8 cellular contexts compared by ENCODE assay signal in the genomic region with DNA sequence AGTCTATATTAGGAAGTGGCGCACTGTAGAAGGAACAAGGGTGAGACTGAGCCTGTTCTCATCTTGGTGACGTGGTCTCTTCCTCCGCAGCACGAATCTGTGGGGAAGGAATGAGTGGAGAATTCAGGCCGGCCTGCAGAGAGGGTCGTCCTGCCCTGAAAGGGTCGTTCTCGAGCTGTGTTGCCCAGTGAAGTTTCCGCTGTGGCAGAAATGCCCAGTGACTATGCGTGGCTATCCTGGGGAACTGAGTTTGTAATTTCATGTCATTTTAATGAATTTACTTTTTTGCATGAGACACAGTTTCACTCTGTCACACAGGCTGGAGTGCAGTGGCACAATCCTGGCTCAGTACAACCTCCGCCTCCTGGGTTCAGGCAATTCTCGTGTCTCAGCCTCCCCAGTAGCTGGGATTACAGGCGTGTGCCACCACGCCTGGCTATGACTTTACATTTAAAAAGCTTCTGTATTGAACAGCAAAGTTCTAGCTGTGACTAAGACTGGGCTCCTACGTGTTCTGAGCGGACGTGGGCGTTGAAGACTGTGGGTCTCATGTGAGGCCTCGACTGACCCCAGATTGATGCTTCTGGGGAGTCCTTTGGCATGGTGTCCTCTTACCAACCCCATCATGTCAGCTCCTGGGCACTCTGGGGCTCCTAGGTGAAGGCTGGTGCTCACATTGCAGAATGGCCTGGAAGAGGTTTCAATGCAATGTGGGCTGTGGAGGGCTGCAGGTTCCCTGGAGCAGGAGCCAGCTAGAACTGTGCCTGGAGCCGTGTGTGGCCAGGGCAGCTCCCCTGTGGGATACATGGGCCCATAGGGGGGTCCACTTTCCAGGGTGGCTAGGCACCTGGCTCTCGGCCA. TPM values are rescaled to one million over a fixed set of nuclear protein-coding genes. Genes with fewer than 3 reads are reported as not detected.
A peak's percentile ranks its signal among the peaks of the same experiment; 100 is the strongest.
DNase-seq lines count a peak whose midpoint lies in the region; ATAC-seq, FAIRE-seq and TF ChIP-seq lines count a peak whose summit lies in the region.

No MANE protein-coding gene starts in this region.

- peaks cover 86% of the 10 kb centered on the region for H3K79me2 ChIP-seq in K562 (ENCODE audit: control insufficient read depth, insufficient read depth, low read length)

- H3K27me3 ChIP-seq in K562 (ENCODE audit: control insufficient read depth in 2 of 2, insufficient read depth in 2 of 2, low read length in 2 of 2) (no peaks in the 10 kb centered on the region), lung (ENCODE audit: control insufficient read depth, insufficient read depth) (no peaks in the 10 kb centered on the region)

- 0 out of 2 replicates have a peak, but pooled peaks cover 10% of the 10 kb centered on the region for H4K20me1 ChIP-seq in K562 (replicated peaks; ENCODE audit: control insufficient read depth, insufficient read depth, low read length)

- in situ Hi-C loops in K562 (cut with MboI), result no loop called here

- peak; percentile 44 for DNase-seq in activated CD4-positive, alpha-beta T cell treated with anti-CD3 and anti-CD28 coated beads for 48 hours
- no peak for DNase-seq in activated CD4-positive, alpha-beta T cell treated with anti-CD3 and anti-CD28 coated beads for 4 hours
- DNase-seq in K562 (ENCODE audit: extremely low read depth in 1 of 4, low spot score in 3 of 4) (no peak), lung (ENCODE audit: low spot score) (no peak)

- intact Hi-C loops in K562 (cut with micrococcal nuclease), result loop anchor here (2.0 kb wide), 1 partner anchor 31 kb away; the partner anchor contains the start of gene NAIF1

- TF ChIP-seq POLR2A in K562 (conservative IDR thresholded peaks at IDR 0.05), result no peak

- H3K9ac ChIP-seq in K562 (ENCODE audit: insufficient read depth in 1 of 2, low read depth in 2 of 2, low read length in 2 of 2), result peak overlapping the region; percentile 69 to 94

- TF ChIP-seq EP300 in K562 (IDR thresholded peaks at IDR 0.05; ENCODE audit: low read length), result no peak

- WGBS in K562 (ENCODE audit: insufficient coverage, low coverage, missing lambda C conversion rate), result 62% methylated on average over 21 of the region's 21 CpGs
- 89 to 91% methylated on average over 21 of the region's 21 CpGs for whole genome bisulfite sequencing in lung, 2 donors

- peak overlapping the region; percentile 87 for H3K4me2 ChIP-seq in K562 (ENCODE audit: insufficient read depth, low read length)

- TF ChIP-seq CTCF in K562 (IDR thresholded peaks at IDR 0.05 in 2 of 3, conservative IDR thresholded peaks at IDR 0.05 in 1 of 3; ENCODE audit: insufficient read depth in 2 of 3, low read depth in 1 of 3, low read length in 3 of 3) (no peak), lung (IDR thresholded peaks at IDR 0.05; ENCODE audit: control extremely low read depth, extremely low read depth) (no peak)

- CTCF ChIA-PET in K562 (lab: Yijun Ruan, JAX; ENCODE audit: low intra/inter-chr PET ratio), result no interaction called here

- FAIRE-seq in K562 (lab: Jason Lieb, UNC), result no peak

- ATAC-seq in K562, result no peak
- ATAC-seq in lung (ENCODE audit: insufficient read depth, low FRiP score), result no peak
- no peak for ATAC-seq in HG03378 (IDR thresholded peaks at IDR 0.05; ENCODE audit: unreplicated experiment)
- no peak for ATAC-seq in HG03460 (IDR thresholded peaks at IDR 0.05; ENCODE audit: unreplicated experiment)
- ATAC-seq in HG02973 (IDR thresholded peaks at IDR 0.05; ENCODE audit: unreplicated experiment), result no peak

- H3K27ac ChIP-seq in K562 (ENCODE audit: extremely low read depth, low read depth, low read length) (peak overlapping the region; percentile 89), lung (ENCODE audit: low read depth in 1 of 2, low read length in 1 of 2) (peak overlapping the region; percentile 95 to 98), temporal lobe (ENCODE audit: low read depth, low read length) (peak overlapping the region; percentile 94)

- H3K9me1 ChIP-seq in K562 (ENCODE audit: control insufficient read depth, insufficient read depth, low read length), result no peaks in the 10 kb centered on the region

- H3K36me3 ChIP-seq in K562 (ENCODE audit: control insufficient read depth, insufficient read depth, low read length) (peaks cover 76% of the 10 kb centered on the region; the same call in 2 of the 3 replicates), lung (ENCODE audit: control insufficient read depth in 2 of 2, insufficient read depth in 2 of 2, low read length in 2 of 2) (peaks cover 3 to 17% of the 10 kb centered on the region in 2 donors)

- H3K9me3 ChIP-seq in K562 (replicated peaks; ENCODE audit: control insufficient read depth, insufficient read depth, low read depth, low read length), result no peaks in the 10 kb centered on the region
- H3K9me3 ChIP-seq in lung (ENCODE audit: control insufficient read depth in 2 of 2, insufficient read depth in 1 of 2, low read length in 1 of 2), result no peaks in the 10 kb centered on the region

- POLR2A ChIA-PET in K562 (lab: Yijun Ruan, JAX), result interaction anchor here (0.6 to 2.5 kb wide), 9 partner anchors 8 to 323 kb away, joined by 3 to 13 read pairs (median 4); no protein-coding TSS in a partner anchor

- no peak overlapping the region for H2AFZ ChIP-seq in K562 (ENCODE audit: low read depth, low read length)

- H3K4me1 ChIP-seq in K562 (replicated peaks in 1 of 2; ENCODE audit: control insufficient read depth in 2 of 2, insufficient read depth in 2 of 2, low read length in 2 of 2) (peaks cover 79 to 84% of the 10 kb centered on the region in 2 experiments), lung (ENCODE audit: control insufficient read depth in 2 of 2, insufficient read depth in 2 of 2, low read length in 2 of 2) (peaks cover 26 to 27% of the 10 kb centered on the region in 2 donors)

- BruUV-seq in K562 (replicated peaks; lab: Mats Ljungman, UMichigan), result no TSS peak

- TF ChIP-seq RAD21 in K562 (CRISPR knock-in tag; conservative IDR thresholded peaks at IDR 0.05 in 1 of 2, IDR thresholded peaks at IDR 0.05 in 1 of 2), result no peak

- peak overlapping the region; percentile 49; the same call in 1 of the 2 replicates for H3K4me3 ChIP-seq in K562
- H3K4me3 ChIP-seq in lung, result no peak overlapping the region

RNA-seq across cellular contexts. Expression of gene SLC25A25, which starts 29.4 kb away (rescaled TPM):
- 56.5 and 74.4 TPM in 2 replicates for total RNA-seq in K562 (2011; cell fraction: chromatin; rRNA removed; ENCODE audit: low replicate concordance)
- total RNA-seq in K562 (2011; cell fraction: nucleolus; rRNA removed), result 41.5 and 42.5 TPM in 2 replicates
- total RNA-seq in K562 (2011; cell fraction: nucleoplasm; rRNA removed), result 26.8 and 33.4 TPM in 2 replicates
- total RNA-seq in K562 (2014; rRNA removed), result 35.9 and 39.5 TPM in 2 replicates
- 19.0 and 19.3 TPM in 2 replicates for total RNA-seq in K562 (2014; rRNA removed; fragmentation: Illumina TruSeq; extraction: Trizol)
- total RNA-seq in K562 (2015; rRNA removed; fragmentation: Illumina TruSeq; extraction: Trizol), result 23.2 and 25.1 TPM in 2 replicates
- total RNA-seq in K562 (2021), result 30.1 and 30.7 TPM in 2 replicates
- 21.7 and 26.7 TPM in 2 replicates for polyA plus RNA-seq in K562 (2011; rRNA removed)
- polyA plus RNA-seq in K562 (2011; cell fraction: cytosol; rRNA removed), result 20.4 and 25.8 TPM in 2 replicates
- 29.9 and 44.4 TPM in 2 replicates for polyA plus RNA-seq in K562 (2011; cell fraction: nucleus; rRNA removed)
- 20.5 and 23.5 TPM in 2 replicates for polyA plus RNA-seq in K562 (2012)
- 18.7 and 25.2 TPM in 2 replicates for polyA plus RNA-seq in K562 (2014; fragmentation: Illumina TruSeq; extraction: Trizol)
- polyA plus RNA-seq in K562 (2014; fragmentation: Nextera tagmentation; extraction: Ambion mirVana), result under 1 TPM; 0.07 to 0.10 TPM
- 27.2 and 31.0 TPM in 2 replicates for polyA plus RNA-seq in K562 (2014; rRNA removed)
- 21.0 and 28.2 TPM in 2 replicates for polyA minus RNA-seq in K562 (2011; rRNA and poly(A)+ RNA removed)
- polyA minus RNA-seq in K562 (2011; cell fraction: cytosol; rRNA and poly(A)+ RNA removed), result 14.7 and 16.8 TPM in 2 replicates
- 14.8 and 20.9 TPM in 2 replicates for polyA minus RNA-seq in K562 (2011; cell fraction: nucleus; rRNA and poly(A)+ RNA removed)
- total RNA-seq in lung, result 10 to 100 TPM; 21.2 to 32.6 TPM
- 10 to 100 TPM; 10.5 to 27.9 TPM for polyA plus RNA-seq in lung
- total RNA-seq in temporal lobe, result 26.6 TPM

RNA-seq across cellular contexts. Expression of gene PTGES2, which starts 30.1 kb away (rescaled TPM):
- 91.2 and 285 TPM in 2 replicates for total RNA-seq in K562 (2011; cell fraction: chromatin; rRNA removed; ENCODE audit: low replicate concordance)
- 223 and 287 TPM in 2 replicates for total RNA-seq in K562 (2011; cell fraction: nucleolus; rRNA removed)
- 132 and 134 TPM in 2 replicates for total RNA-seq in K562 (2011; cell fraction: nucleoplasm; rRNA removed)
- total RNA-seq in K562 (2014; rRNA removed) (196 and 257 TPM in 2 replicates), K562 (2014; rRNA removed; fragmentation: Illumina TruSeq; extraction: Trizol) (34.3 and 50.3 TPM in 2 replicates), K562 (2015; rRNA removed; fragmentation: Illumina TruSeq; extraction: Trizol) (98.9 and 102 TPM in 2 replicates), K562 (2021) (135 and 137 TPM in 2 replicates), lung (10 to 100 TPM; 42.0 to 66.8 TPM), temporal lobe (40.1 TPM)
- polyA plus RNA-seq in K562 (2011; rRNA removed) (90.1 and 106 TPM in 2 replicates), K562 (2014; fragmentation: Illumina TruSeq; extraction: Trizol) (89.2 and 128 TPM in 2 replicates), K562 (2014; fragmentation: Nextera tagmentation; extraction: Ambion mirVana) (1 to 10 TPM; 2.4 to 6.2 TPM), K562 (2014; rRNA removed) (128 and 149 TPM in 2 replicates), lung (10 to 100 TPM; 49.9 to 59.5 TPM)
- 92.2 and 177 TPM in 2 replicates for polyA plus RNA-seq in K562 (2011; cell fraction: cytosol; rRNA removed)
- 244 and 370 TPM in 2 replicates for polyA plus RNA-seq in K562 (2011; cell fraction: nucleus; rRNA removed)
- 94.0 and 96.2 TPM in 2 replicates for polyA plus RNA-seq in K562 (2012)
- polyA minus RNA-seq in K562 (2011; rRNA and poly(A)+ RNA removed), result 49.5 and 74.8 TPM in 2 replicates
- 57.2 and 75.5 TPM in 2 replicates for polyA minus RNA-seq in K562 (2011; cell fraction: cytosol; rRNA and poly(A)+ RNA removed)
- 73.1 and 77.3 TPM in 2 replicates for polyA minus RNA-seq in K562 (2011; cell fraction: nucleus; rRNA and poly(A)+ RNA removed)

RNA-seq across cellular contexts. Expression of gene NAIF1, which starts 30.3 kb away (rescaled TPM):
- total RNA-seq in K562 (2011; cell fraction: chromatin; rRNA removed; ENCODE audit: low replicate concordance), result 14.2 and 31.0 TPM in 2 replicates
- 27.1 and 29.7 TPM in 2 replicates for total RNA-seq in K562 (2011; cell fraction: nucleolus; rRNA removed)
- 19.1 and 19.8 TPM in 2 replicates for total RNA-seq in K562 (2011; cell fraction: nucleoplasm; rRNA removed)
- total RNA-seq in K562 (2014; rRNA removed) (21.3 and 27.6 TPM in 2 replicates), K562 (2014; rRNA removed; fragmentation: Illumina TruSeq; extraction: Trizol) (15.8 and 16.2 TPM in 2 replicates), K562 (2015; rRNA removed; fragmentation: Illumina TruSeq; extraction: Trizol) (15.9 and 17.4 TPM in 2 replicates), K562 (2021) (23.1 and 26.6 TPM in 2 replicates), lung (1 to 10 TPM; 7.2 to 9.4 TPM), temporal lobe (5.2 TPM)
- polyA plus RNA-seq in K562 (2011; rRNA removed) (17.2 and 21.5 TPM in 2 replicates), K562 (2014; fragmentation: Illumina TruSeq; extraction: Trizol) (16.3 and 16.9 TPM in 2 replicates), K562 (2014; fragmentation: Nextera tagmentation; extraction: Ambion mirVana) (1 to 10 TPM; 4.8 to 5.3 TPM), K562 (2014; rRNA removed) (17.7 and 17.8 TPM in 2 replicates), lung (1 to 10 TPM; 8.2 to 9.4 TPM)
- polyA plus RNA-seq in K562 (2011; cell fraction: cytosol; rRNA removed), result 24.4 and 26.5 TPM in 2 replicates
- polyA plus RNA-seq in K562 (2011; cell fraction: nucleus; rRNA removed), result 17.1 and 20.0 TPM in 2 replicates
- polyA plus RNA-seq in K562 (2012), result 16.5 and 19.9 TPM in 2 replicates
- 14.9 and 19.6 TPM in 2 replicates for polyA minus RNA-seq in K562 (2011; rRNA and poly(A)+ RNA removed)
- 14.2 and 26.5 TPM in 2 replicates for polyA minus RNA-seq in K562 (2011; cell fraction: cytosol; rRNA and poly(A)+ RNA removed)
- 6.3 and 7.7 TPM in 2 replicates for polyA minus RNA-seq in K562 (2011; cell fraction: nucleus; rRNA and poly(A)+ RNA removed)

RNA-seq across cellular contexts. Expression of gene LCN2, which starts 51.9 kb away (rescaled TPM):
- total RNA-seq in K562 (2011; cell fraction: chromatin; rRNA removed; ENCODE audit: low replicate concordance), result 0.58 and 2.0 TPM in 2 replicates
- total RNA-seq in K562 (2011; cell fraction: nucleolus; rRNA removed), result 1.1 and 1.3 TPM in 2 replicates
- total RNA-seq in K562 (2011; cell fraction: nucleoplasm; rRNA removed), result 1.7 TPM in 1 of 2 replicates, not detected in the other
- total RNA-seq in K562 (2014; rRNA removed) (0.20 and 0.54 TPM in 2 replicates), K562 (2014; rRNA removed; fragmentation: Illumina TruSeq; extraction: Trizol) (0.47 TPM in 1 of 2 replicates, not detected in the other), K562 (2015; rRNA removed; fragmentation: Illumina TruSeq; extraction: Trizol) (not detected in 2 replicates), K562 (2021) (0.40 and 0.72 TPM in 2 replicates), lung (100 to 1,000 TPM; 114 to 281 TPM), temporal lobe (0.25 TPM)
- polyA plus RNA-seq in K562 (2011; rRNA removed) (0.60 and 1.2 TPM in 2 replicates), K562 (2014; fragmentation: Illumina TruSeq; extraction: Trizol) (0.22 and 1.0 TPM in 2 replicates), K562 (2014; fragmentation: Nextera tagmentation; extraction: Ambion mirVana) (under 1 TPM; 0.10 to 0.11 TPM), K562 (2014; rRNA removed) (0.21 and 0.65 TPM in 2 replicates), lung (100 to 1,000 TPM; 309 to 842 TPM)
- 0.40 and 0.69 TPM in 2 replicates for polyA plus RNA-seq in K562 (2011; cell fraction: cytosol; rRNA removed)
- polyA plus RNA-seq in K562 (2011; cell fraction: nucleus; rRNA removed), result 3.3 and 4.8 TPM in 2 replicates
- polyA plus RNA-seq in K562 (2012), result 0.16 and 0.37 TPM in 2 replicates
- 1.2 and 1.4 TPM in 2 replicates for polyA minus RNA-seq in K562 (2011; rRNA and poly(A)+ RNA removed)
- not detected in 2 replicates for polyA minus RNA-seq in K562 (2011; cell fraction: cytosol; rRNA and poly(A)+ RNA removed)
- not detected in 2 replicates for polyA minus RNA-seq in K562 (2011; cell fraction: nucleus; rRNA and poly(A)+ RNA removed)
